14 cellular contexts compared by ENCODE assay signal in genomic region chr7:149610441-149611011, GRCh38.
"Had no signal": no experiment of that assay in that cellular context is flagged by ENCODE, and none has a peak within 500 bp of the region (broad histone marks: within the 10 kb centered on the region; RNA-seq: fewer than 3 reads in every experiment).

No MANE protein-coding gene starts in this region.

- ATAC-seq: activated naive CD4-positive, alpha-beta T cell treated with anti-CD3 and anti-CD28 coated beads, Interleukin-2, amount 50 U/mL, for 72 hours; stimulated activated effector memory CD8-positive, alpha-beta T cell treated with anti-CD3 and anti-CD28 coated beads, Interleukin-12 subunit alpha, Interleukin-12 subunit beta, amount 100 ng/mL, for 72 hours had no signal

- H3K27me3 ChIP-seq: ovary, thyroid gland had no signal

- H3K27ac ChIP-seq: ovary, thyroid gland had no signal

- H3K9me3 ChIP-seq: ovary, thyroid gland had no signal

- FAIRE-seq: colon, endothelial cell of umbilical vein, islet of Langerhans, small intestine, TTC549, urothelium cell line had no signal

- H3K4me3 ChIP-seq: ovary, thyroid gland had no signal

- DNase-seq: activated B cell treated with CpG ODN at 0.5 μM for 24 hours; activated CD4-positive, alpha-beta T cell treated with anti-CD3 and anti-CD28 coated beads, Interleukin-2, amount 50 U/mL, for 1 hour; activated effector memory CD4-positive, alpha-beta T cell treated with Interleukin-2 at 50 U/mL for 16 hours; activated T-cell treated with anti-CD3 and anti-CD28 coated beads for 4 hours; ovary; small intestine; thyroid gland had no signal

- H3K4me1 ChIP-seq: thyroid gland had no signal

- H3K36me3 ChIP-seq: ovary had no signal
